In the genomic region with DNA sequence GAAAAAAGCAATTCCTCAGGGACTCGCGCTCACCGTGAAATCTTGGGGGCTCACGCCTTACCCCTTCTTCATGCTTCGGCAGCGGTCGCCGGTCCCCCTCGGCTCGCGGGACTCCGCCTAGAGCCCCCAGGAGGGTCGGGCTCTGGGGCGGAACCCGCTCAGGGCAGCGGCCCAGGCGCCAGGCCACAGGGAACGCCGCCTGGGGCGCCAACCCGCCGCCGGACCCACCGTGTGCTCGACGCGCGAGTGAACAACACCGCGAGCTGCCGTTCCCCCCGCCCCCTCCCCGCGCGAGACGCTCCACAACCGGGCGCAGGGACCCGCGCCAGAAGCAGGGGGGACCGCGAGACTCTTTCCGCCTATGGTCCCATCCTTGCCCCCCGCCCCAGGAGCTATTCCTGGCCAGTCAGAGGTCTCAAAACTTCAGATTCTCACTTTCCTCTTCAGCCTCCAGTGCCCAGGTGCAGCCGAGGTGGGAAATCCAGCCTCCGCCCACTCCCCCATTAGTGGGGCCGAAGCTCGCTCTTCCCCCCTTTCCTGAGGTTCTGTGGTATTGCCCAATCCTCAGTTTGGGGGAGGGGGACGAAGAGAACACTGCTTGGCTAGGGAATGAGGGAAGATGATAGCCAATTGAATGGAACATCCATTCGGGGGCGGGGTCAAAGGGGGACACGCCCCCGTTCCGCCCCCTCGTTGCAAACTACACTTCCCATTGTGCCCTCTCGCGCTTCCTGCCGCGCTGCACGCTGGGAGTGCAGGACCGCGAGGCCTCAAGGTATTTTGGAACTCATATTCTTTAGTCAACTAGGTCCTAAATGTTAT, we compare ENCODE assay signal across 1 cellular context.
TF ChIP-seq lines count a peak whose summit lies in the region.

A gene (minus strand): TSS at position 265 of the 822 bp plus-strand sequence. CDS start 52,069 bp downstream, outside the sequence.

TF ChIP-seq in A549, 52 proteins besides CTCF, POLR2A, EP300 and RAD21 (continued from another document):
- TF ChIP-seq, protein P1, sequence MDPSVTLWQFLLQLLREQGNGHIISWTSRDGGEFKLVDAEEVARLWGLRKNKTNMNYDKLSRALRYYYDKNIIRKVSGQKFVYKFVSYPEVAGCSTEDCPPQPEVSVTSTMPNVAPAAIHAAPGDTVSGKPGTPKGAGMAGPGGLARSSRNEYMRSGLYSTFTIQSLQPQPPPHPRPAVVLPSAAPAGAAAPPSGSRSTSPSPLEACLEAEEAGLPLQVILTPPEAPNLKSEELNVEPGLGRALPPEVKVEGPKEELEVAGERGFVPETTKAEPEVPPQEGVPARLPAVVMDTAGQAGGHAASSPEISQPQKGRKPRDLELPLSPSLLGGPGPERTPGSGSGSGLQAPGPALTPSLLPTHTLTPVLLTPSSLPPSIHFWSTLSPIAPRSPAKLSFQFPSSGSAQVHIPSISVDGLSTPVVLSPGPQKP (IDR thresholded peaks at IDR 0.05; ENCODE audit: low read depth, low read length) = no peak
- peak; percentile 6 to 32; a peak in 2 of 5 replicates for TF ChIP-seq JUN (IDR thresholded peaks at IDR 0.05)
- TF ChIP-seq GATA3 (IDR thresholded peaks at IDR 0.05; ENCODE audit: borderline replicate concordance) = peak; percentile 53; the same call in 1 of the 2 replicates
- no peak for TF ChIP-seq CHD4 (IDR thresholded peaks at IDR 0.05; ENCODE audit: borderline replicate concordance)
- TF ChIP-seq MYC (IDR thresholded peaks at IDR 0.05; ENCODE audit: borderline replicate concordance, low read length) = 0 out of 2 replicates have a peak, but pooled peaks have one; percentile 25
- TF ChIP-seq HEYL (CRISPR knock-in tag; IDR thresholded peaks at IDR 0.05) = no peak
- TF ChIP-seq RARB (CRISPR knock-in tag; IDR thresholded peaks at IDR 0.05) = no peak
- no peak for TF ChIP-seq ZC3H11A (IDR thresholded peaks at IDR 0.05)
- TF ChIP-seq NR3C1 (IDR thresholded peaks at IDR 0.05) = no peak
- TF ChIP-seq CHD2 (IDR thresholded peaks at IDR 0.05; ENCODE audit: low read length, partially characterized antibody) = peak; percentile 55
- TF ChIP-seq SMC3 (IDR thresholded peaks at IDR 0.05) = no peak
- TF ChIP-seq, protein P2, sequence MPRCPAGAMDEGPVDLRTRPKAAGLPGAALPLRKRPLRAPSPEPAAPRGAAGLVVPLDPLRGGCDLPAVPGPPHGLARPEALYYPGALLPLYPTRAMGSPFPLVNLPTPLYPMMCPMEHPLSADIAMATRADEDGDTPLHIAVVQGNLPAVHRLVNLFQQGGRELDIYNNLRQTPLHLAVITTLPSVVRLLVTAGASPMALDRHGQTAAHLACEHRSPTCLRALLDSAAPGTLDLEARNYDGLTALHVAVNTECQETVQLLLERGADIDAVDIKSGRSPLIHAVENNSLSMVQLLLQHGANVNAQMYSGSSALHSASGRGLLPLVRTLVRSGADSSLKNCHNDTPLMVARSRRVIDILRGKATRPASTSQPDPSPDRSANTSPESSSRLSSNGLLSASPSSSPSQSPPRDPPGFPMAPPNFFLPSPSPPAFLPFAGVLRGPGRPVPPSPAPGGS (IDR thresholded peaks at IDR 0.05) = 0 out of 3 replicates have a peak, but pooled peaks have one; percentile 28
- TF ChIP-seq, protein P3, sequence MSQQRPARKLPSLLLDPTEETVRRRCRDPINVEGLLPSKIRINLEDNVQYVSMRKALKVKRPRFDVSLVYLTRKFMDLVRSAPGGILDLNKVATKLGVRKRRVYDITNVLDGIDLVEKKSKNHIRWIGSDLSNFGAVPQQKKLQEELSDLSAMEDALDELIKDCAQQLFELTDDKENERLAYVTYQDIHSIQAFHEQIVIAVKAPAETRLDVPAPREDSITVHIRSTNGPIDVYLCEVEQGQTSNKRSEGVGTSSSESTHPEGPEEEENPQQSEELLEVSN (IDR thresholded peaks at IDR 0.05; ENCODE audit: borderline replicate concordance, low read depth) = 0 out of 2 replicates have a peak, but pooled peaks have one; percentile 27
- TF ChIP-seq SREBF2 (IDR thresholded peaks at IDR 0.05) = no peak
- TF ChIP-seq CBX2 (IDR thresholded peaks at IDR 0.05; ENCODE audit: borderline replicate concordance, low read depth) = no peak
- TF ChIP-seq FOXS1 (CRISPR knock-in tag; IDR thresholded peaks at IDR 0.05) = no peak
- TF ChIP-seq, protein P4, sequence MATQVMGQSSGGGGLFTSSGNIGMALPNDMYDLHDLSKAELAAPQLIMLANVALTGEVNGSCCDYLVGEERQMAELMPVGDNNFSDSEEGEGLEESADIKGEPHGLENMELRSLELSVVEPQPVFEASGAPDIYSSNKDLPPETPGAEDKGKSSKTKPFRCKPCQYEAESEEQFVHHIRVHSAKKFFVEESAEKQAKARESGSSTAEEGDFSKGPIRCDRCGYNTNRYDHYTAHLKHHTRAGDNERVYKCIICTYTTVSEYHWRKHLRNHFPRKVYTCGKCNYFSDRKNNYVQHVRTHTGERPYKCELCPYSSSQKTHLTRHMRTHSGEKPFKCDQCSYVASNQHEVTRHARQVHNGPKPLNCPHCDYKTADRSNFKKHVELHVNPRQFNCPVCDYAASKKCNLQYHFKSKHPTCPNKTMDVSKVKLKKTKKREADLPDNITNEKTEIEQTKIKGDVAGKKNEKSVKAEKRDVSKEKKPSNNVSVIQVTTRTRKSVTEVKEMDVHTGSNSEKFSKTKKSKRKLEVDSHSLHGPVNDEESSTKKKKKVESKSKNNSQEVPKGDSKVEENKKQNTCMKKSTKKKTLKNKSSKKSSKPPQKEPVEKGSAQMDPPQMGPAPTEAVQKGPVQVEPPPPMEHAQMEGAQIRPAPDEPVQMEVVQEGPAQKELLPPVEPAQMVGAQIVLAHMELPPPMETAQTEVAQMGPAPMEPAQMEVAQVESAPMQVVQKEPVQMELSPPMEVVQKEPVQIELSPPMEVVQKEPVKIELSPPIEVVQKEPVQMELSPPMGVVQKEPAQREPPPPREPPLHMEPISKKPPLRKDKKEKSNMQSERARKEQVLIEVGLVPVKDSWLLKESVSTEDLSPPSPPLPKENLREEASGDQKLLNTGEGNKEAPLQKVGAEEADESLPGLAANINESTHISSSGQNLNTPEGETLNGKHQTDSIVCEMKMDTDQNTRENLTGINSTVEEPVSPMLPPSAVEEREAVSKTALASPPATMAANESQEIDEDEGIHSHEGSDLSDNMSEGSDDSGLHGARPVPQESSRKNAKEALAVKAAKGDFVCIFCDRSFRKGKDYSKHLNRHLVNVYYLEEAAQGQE (IDR thresholded peaks at IDR 0.05) = no peak
- TF ChIP-seq, protein P5, sequence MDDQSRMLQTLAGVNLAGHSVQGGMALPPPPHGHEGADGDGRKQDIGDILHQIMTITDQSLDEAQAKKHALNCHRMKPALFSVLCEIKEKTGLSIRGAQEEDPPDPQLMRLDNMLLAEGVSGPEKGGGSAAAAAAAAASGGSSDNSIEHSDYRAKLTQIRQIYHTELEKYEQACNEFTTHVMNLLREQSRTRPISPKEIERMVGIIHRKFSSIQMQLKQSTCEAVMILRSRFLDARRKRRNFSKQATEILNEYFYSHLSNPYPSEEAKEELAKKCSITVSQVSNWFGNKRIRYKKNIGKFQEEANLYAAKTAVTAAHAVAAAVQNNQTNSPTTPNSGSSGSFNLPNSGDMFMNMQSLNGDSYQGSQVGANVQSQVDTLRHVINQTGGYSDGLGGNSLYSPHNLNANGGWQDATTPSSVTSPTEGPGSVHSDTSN (IDR thresholded peaks at IDR 0.05) = no peak
- 0 out of 2 replicates have a peak, but pooled peaks have one; percentile 37 for TF ChIP-seq PHF8 (IDR thresholded peaks at IDR 0.05; ENCODE audit: borderline replicate concordance, low read depth)
- TF ChIP-seq CBX8 (IDR thresholded peaks at IDR 0.05) = no peak
- no peak for TF ChIP-seq FOSL2 (IDR thresholded peaks at IDR 0.05)
- TF ChIP-seq FOSL2 (CRISPR knock-in tag; IDR thresholded peaks at IDR 0.05) = 0 out of 2 replicates have a peak, but pooled peaks have one; percentile 4
